In the genomic region with DNA sequence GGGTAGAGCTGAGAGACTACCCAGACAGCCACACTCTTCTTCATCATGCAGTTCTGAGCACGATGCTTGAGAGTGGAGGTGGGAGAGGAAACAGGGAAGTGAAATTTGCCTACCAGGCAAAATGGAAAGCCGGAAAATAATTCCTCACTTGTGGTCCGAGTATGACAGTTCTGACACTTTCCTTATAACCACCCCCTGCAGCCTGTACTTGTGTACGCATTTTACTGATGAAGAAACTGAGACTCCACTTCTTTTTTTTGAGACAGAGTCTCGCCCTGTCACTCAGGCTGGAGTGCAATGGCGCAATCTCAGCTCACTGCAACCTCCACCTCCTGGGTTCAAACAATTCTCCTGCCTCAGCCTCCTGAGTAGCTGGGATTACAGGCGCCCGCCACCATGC, we compare ENCODE assay signal across 2 cellular contexts. TPM values are rescaled to one million over a fixed set of nuclear protein-coding genes. Genes with fewer than 3 reads are reported as not detected.
"Had no signal": no experiment of that assay in that cellular context is flagged by ENCODE, and none has a peak within 500 bp of the region (broad histone marks: within the 10 kb centered on the region; RNA-seq: fewer than 3 reads in every experiment).

No MANE protein-coding gene starts in this region.

RNA-seq across cellular contexts. Expression of a gene that starts 6.4 kb away (rescaled TPM):
- total RNA-seq: mononuclear cell had no signal

RNA-seq across cellular contexts. Expression of a gene that starts 21.7 kb away (rescaled TPM):
- total RNA-seq: hepatocyte had no signal
- polyA plus RNA-seq: hepatocyte had no signal
